ENCODE assay signal across 19 cellular contexts in the genomic region with DNA sequence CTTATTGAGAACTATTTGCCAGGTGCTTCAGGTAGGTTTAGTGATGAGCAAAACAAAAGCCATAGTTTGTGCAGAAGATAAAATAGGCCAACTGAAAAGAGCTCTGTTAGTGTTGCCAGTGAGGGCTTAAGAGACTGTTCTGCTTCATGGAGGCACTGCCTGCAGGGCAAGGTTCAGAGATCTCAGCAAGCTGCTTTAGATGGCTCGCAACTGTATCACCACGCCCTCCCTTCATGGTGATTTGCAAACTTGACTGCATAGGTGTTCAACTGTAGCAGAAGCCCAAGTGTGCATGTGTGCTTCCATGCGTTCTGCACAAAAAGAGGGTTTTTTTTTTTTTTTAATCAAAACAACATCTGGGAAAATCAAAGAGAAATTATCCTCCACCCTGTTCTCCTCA.
DNase-seq lines count a peak whose midpoint lies in the region; ATAC-seq and TF ChIP-seq lines count a peak whose summit lies in the region.
"Had no signal": no experiment of that assay in that cellular context is flagged by ENCODE, and none has a peak within 500 bp of the region (broad histone marks: within the 10 kb centered on the region; RNA-seq: fewer than 3 reads in every experiment).

No MANE protein-coding gene starts in this region.

- H3K4me1 Mint-ChIP-seq in chondrocyte (ENCODE audit: low read depth), result peaks cover 52% of the 10 kb centered on the region
- H3K4me1 Mint-ChIP-seq in natural killer cell, result no peaks in the 10 kb centered on the region

- H3K4me1 ChIP-seq in cardiac muscle cell (ENCODE audit: low read depth) (no peaks in the 10 kb centered on the region), right atrium auricular region (peaks cover 0 to 9% of the 10 kb centered on the region in 2 donors), mucosa of descending colon (ENCODE audit: low read depth) (no peaks in the 10 kb centered on the region), thyroid gland (peaks cover 0 to 32% of the 10 kb centered on the region in 2 donors), tibial artery (peaks cover 0 to 22% (median 6%) of the 10 kb centered on the region in 4 donors)
- H3K4me1 ChIP-seq: BLaER1 had no signal

- H3K27me3 ChIP-seq in cardiac muscle cell (no peaks in the 10 kb centered on the region), right atrium auricular region (no peaks in the 10 kb centered on the region), thyroid gland (no peaks in the 10 kb centered on the region), tibial artery (no peaks in the 10 kb centered on the region)
- H3K27me3 ChIP-seq: BLaER1, SJSA1 had no signal

- H3K27ac Mint-ChIP-seq in chondrocyte (ENCODE audit: unreplicated experiment) (peak overlapping the region; percentile 71), natural killer cell (no peak overlapping the region)
- H3K27ac Mint-ChIP-seq: CD4-positive, alpha-beta memory T cell had no signal

- intact Hi-C loops in mucosa of descending colon (cut with DNase I, micrococcal nuclease), result no loop called here
- intact Hi-C loops in thyroid gland (cut with DNase I), result no loop called here
- intact Hi-C loops in tibial artery (cut with DNase I; ENCODE audit: low total_unique reads), result no loop called here
- intact Hi-C loops in natural killer cell (cut with micrococcal nuclease), result loop anchor here (5.0 kb wide), 1 partner anchor 223 kb away; no protein-coding TSS in a partner anchor

- H3K27me3 Mint-ChIP-seq in chondrocyte (ENCODE audit: low read depth) (no peaks in the 10 kb centered on the region), natural killer cell (ENCODE audit: low read depth in 2 of 2) (no peaks in the 10 kb centered on the region)
- H3K27me3 Mint-ChIP-seq: CD4-positive, alpha-beta memory T cell had no signal

- peaks cover 18% of the 10 kb centered on the region for H3K36me3 Mint-ChIP-seq in chondrocyte (ENCODE audit: low read depth)
- H3K36me3 Mint-ChIP-seq in natural killer cell, result no peaks in the 10 kb centered on the region

- no peaks in the 10 kb centered on the region for H3K9me3 ChIP-seq in cardiac muscle cell (ENCODE audit: low read depth)
- H3K9me3 ChIP-seq in right atrium auricular region, result no peaks in the 10 kb centered on the region
- H3K9me3 ChIP-seq in mucosa of descending colon, result no peaks in the 10 kb centered on the region
- no peaks in the 10 kb centered on the region for H3K9me3 ChIP-seq in thyroid gland
- no peaks in the 10 kb centered on the region for H3K9me3 ChIP-seq in tibial artery
- H3K9me3 ChIP-seq: BLaER1, HAP-1, SJSA1 had no signal

- no peak for TF ChIP-seq POLR2A in thyroid gland (IDR thresholded peaks at IDR 0.05)

- TF ChIP-seq CTCF in cardiac muscle cell (IDR thresholded peaks at IDR 0.05; ENCODE audit: low read depth, low read length), result no peak
- TF ChIP-seq CTCF in right atrium auricular region (IDR thresholded peaks at IDR 0.05), result no peak
- TF ChIP-seq CTCF in chondrocyte (IDR thresholded peaks at IDR 0.05), result no peak
- TF ChIP-seq CTCF in mucosa of descending colon (IDR thresholded peaks at IDR 0.05), result no peak
- TF ChIP-seq CTCF in thyroid gland (IDR thresholded peaks at IDR 0.05), result no peak
- no peak for TF ChIP-seq CTCF in tibial artery (IDR thresholded peaks at IDR 0.05)
- no peak for TF ChIP-seq CTCF in natural killer cell (IDR thresholded peaks at IDR 0.05)

- H3K4me3 Mint-ChIP-seq in chondrocyte (ENCODE audit: unreplicated experiment) (no peak overlapping the region), natural killer cell (no peak overlapping the region)
- H3K4me3 Mint-ChIP-seq: CD4-positive, alpha-beta memory T cell had no signal

- ATAC-seq in mucosa of descending colon (peak; percentile 82), natural killer cell (no peak)
- ATAC-seq: GM12878, Panc1 had no signal

- H3K36me3 ChIP-seq in cardiac muscle cell (peaks cover 14% of the 10 kb centered on the region), right atrium auricular region (peaks cover 19% of the 10 kb centered on the region), mucosa of descending colon (ENCODE audit: low read depth) (no peaks in the 10 kb centered on the region), thyroid gland (peaks cover 15 to 51% of the 10 kb centered on the region in 2 donors), tibial artery (peaks cover 18 to 57% (median 48%) of the 10 kb centered on the region in 3 donors)
- H3K36me3 ChIP-seq: BLaER1 had no signal

- DNase-seq in cardiac muscle cell (ENCODE audit: low read depth in 1 of 2, low spot score in 1 of 2) (no peak), right atrium auricular region (ENCODE audit: low spot score) (no peak), chondrocyte (ENCODE audit: low spot score) (no peak), mucosa of descending colon (peak in 1 of 3 donors; percentile 58), thyroid gland (no peak), NCI-H1105 treated with DMSO at 0.1 percent for 48 hours (lab: John Stamatoyannopoulos, UW) (no peak), tibial artery (no peak), natural killer cell (no peak)
- DNase-seq: CD4-positive, alpha-beta memory T cell; GF-D8; KBM-7; NCI-H1417 treated with DMSO at 0.1 percent for 48 hours; NCI-H1930; NCI-H2171 had no signal

- H3K9me3 Mint-ChIP-seq in chondrocyte (ENCODE audit: low read depth) (no peaks in the 10 kb centered on the region), natural killer cell (no peaks in the 10 kb centered on the region)
- H3K9me3 Mint-ChIP-seq: CD4-positive, alpha-beta memory T cell had no signal

- H3K27ac ChIP-seq in cardiac muscle cell (peak overlapping the region; percentile 4), right atrium auricular region (no peak overlapping the region), thyroid gland (no peak overlapping the region), tibial artery (no peak overlapping the region)
- H3K27ac ChIP-seq: BLaER1, SJSA1 had no signal

- H3K4me3 ChIP-seq in cardiac muscle cell (no peak overlapping the region), right atrium auricular region (no peak overlapping the region), mucosa of descending colon (no peak overlapping the region), thyroid gland (replicated peaks in 1 of 3) (no peak overlapping the region), tibial artery (no peak overlapping the region)
- H3K4me3 ChIP-seq: BLaER1, GM12878, HAP-1, SJSA1 had no signal

- 88 to 89% methylated on average over 3 of the region's 3 CpGs for WGBS in thyroid gland, 2 donors
